ENCODE assay signal across 1 cellular context in the genomic region with DNA sequence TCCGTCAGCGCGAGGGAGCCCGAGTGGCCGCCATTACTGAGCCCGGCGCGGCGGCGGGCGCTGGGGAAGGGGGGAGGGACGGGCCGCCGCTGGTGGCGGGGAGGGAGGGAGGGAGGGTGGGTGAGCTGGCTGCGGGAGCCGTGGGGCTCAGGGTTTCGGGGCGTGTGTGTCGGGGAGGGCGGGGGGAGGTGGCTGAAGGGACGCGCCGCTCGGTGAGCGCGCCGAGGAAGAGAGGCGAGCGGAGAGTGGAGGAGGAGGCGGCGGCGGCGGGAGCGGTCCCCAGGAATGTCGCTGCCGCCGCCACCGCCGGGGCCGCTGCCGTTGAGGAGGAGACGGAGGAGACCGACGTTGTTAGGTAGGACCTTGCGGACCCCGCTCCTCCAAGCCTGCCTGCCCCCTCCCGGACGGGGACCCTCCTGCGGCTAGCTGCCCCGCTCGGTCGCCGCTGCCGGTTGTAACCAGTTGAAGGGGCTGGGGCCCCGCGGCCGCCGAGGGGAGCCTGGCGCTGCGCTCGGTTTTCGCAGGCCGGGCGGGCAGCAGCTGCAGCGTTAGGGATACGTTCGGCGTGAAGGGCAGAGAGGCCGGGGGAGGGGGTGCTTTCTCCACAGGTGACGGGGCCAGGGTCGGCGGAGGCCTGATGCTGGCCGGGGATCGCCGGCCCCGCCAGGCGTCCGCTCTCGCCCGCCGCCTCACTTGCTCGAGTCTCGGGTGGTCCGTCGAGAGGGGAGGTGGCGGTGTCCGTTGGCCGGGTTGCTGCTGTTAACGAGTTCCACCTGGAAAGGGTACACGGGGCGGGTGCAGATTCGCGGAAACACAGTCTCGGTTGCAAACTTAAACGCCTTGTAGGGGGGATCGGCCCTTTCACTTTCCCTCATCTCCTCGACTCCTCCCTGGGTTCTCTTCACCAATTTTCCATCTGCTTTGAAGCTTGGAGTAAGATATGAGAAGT.
A peak's percentile ranks its signal among the peaks of the same experiment; 100 is the strongest.
TF ChIP-seq lines count a peak whose summit lies in the region.

A gene with protein sequence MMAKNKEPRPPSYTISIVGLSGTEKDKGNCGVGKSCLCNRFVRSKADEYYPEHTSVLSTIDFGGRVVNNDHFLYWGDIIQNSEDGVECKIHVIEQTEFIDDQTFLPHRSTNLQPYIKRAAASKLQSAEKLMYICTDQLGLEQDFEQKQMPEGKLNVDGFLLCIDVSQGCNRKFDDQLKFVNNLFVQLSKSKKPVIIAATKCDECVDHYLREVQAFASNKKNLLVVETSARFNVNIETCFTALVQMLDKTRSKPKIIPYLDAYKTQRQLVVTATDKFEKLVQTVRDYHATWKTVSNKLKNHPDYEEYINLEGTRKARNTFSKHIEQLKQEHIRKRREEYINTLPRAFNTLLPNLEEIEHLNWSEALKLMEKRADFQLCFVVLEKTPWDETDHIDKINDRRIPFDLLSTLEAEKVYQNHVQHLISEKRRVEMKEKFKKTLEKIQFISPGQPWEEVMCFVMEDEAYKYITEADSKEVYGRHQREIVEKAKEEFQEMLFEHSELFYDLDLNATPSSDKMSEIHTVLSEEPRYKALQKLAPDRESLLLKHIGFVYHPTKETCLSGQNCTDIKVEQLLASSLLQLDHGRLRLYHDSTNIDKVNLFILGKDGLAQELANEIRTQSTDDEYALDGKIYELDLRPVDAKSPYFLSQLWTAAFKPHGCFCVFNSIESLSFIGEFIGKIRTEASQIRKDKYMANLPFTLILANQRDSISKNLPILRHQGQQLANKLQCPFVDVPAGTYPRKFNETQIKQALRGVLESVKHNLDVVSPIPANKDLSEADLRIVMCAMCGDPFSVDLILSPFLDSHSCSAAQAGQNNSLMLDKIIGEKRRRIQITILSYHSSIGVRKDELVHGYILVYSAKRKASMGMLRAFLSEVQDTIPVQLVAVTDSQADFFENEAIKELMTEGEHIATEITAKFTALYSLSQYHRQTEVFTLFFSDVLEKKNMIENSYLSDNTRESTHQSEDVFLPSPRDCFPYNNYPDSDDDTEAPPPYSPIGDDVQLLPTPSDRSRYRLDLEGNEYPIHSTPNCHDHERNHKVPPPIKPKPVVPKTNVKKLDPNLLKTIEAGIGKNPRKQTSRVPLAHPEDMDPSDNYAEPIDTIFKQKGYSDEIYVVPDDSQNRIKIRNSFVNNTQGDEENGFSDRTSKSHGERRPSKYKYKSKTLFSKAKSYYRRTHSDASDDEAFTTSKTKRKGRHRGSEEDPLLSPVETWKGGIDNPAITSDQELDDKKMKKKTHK (N-terminal part only) (plus strand): TSS at position 224 of the 949 bp plus-strand sequence. CDS start 13,366 bp downstream, outside the sequence.

TF ChIP-seq in Ishikawa, 13 proteins besides CTCF, POLR2A, EP300 and RAD21 (continued from another document):
- TF ChIP-seq NFIC (IDR thresholded peaks at IDR 0.05), result no peak
- TF ChIP-seq, protein P1, sequence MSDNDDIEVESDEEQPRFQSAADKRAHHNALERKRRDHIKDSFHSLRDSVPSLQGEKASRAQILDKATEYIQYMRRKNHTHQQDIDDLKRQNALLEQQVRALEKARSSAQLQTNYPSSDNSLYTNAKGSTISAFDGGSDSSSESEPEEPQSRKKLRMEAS (IDR thresholded peaks at IDR 0.05), result no peak
- TF ChIP-seq ZBTB7A (IDR thresholded peaks at IDR 0.05; ENCODE audit: low read depth), result peak; percentile 79
